ENCODE assay signal across 28 cellular contexts in genomic region chr1:76500111-76500510, GRCh38.
"Had no signal": no experiment of that assay in that cellular context is flagged by ENCODE, and none has a peak within 500 bp of the region (broad histone marks: within the 10 kb centered on the region; RNA-seq: fewer than 3 reads in every experiment).

No MANE protein-coding gene starts in this region.

- H3K4me1 ChIP-seq: breast epithelium, right lobe of liver, uterus had no signal

- H3K4me1 Mint-ChIP-seq: activated CD4-positive, alpha-beta memory T cell treated with anti-CD3 and anti-CD28 coated beads, Interleukin-2, amount 10 ng/mL, durations not matched to agents 7 days and 5 days; immature natural killer cell; memory B cell; natural killer cell; stimulated activated effector memory CD8-positive, alpha-beta T cell treated with anti-CD3 and anti-CD28 coated beads, Interleukin-12 subunit alpha, Interleukin-12 subunit beta, amount 100 ng/mL, for 72 hours had no signal

- H3K36me3 Mint-ChIP-seq: activated naive CD4-positive, alpha-beta T cell treated with anti-CD3 and anti-CD28 coated beads, Interleukin-2, amount 50 U/mL, for 24 hours; immature natural killer cell; memory B cell; natural killer cell; stimulated activated effector memory CD8-positive, alpha-beta T cell treated with anti-CD3 and anti-CD28 coated beads, Interleukin-12 subunit alpha, Interleukin-12 subunit beta, amount 100 ng/mL, for 72 hours; type B pancreatic cell had no signal

- H3K27ac Mint-ChIP-seq: activated CD4-positive, alpha-beta memory T cell treated with anti-CD3 and anti-CD28 coated beads, Interleukin-2, amount 10 ng/mL, durations not matched to agents 7 days and 5 days; activated CD4-positive, alpha-beta T cell treated with anti-CD3 and anti-CD28 coated beads, Interleukin-2, amount 10 ng/mL, durations not matched to agents 24 days and 14 days; activated naive CD4-positive, alpha-beta T cell treated with anti-CD3 and anti-CD28 coated beads, Interleukin-2, amount 50 U/mL, for 24 hours; activated naive CD8-positive, alpha-beta T cell treated with anti-CD3 and anti-CD28 coated beads, Interleukin-2, amount 50 U/mL, for 24 hours; activated T-cell treated with anti-CD3 and anti-CD28 coated beads, Interleukin-2, amount 50 U/mL, for 24 hours; immature natural killer cell; memory B cell; natural killer cell; progenitor cell of endocrine pancreas; stimulated activated effector memory CD8-positive, alpha-beta T cell treated with anti-CD3 and anti-CD28 coated beads, Interleukin-12 subunit alpha, Interleukin-12 subunit beta, amount 100 ng/mL, for 72 hours; stimulated activated naive CD8-positive, alpha-beta T cell treated with anti-CD3 and anti-CD28 coated beads, Interleukin-15, amount 100 ng/mL, for 72 hours; T-helper 1 cell treated with Interleukin-12 subunit alpha and Interleukin-12 subunit beta and Interleukin-4 antibody, amounts not matched to agents 30 μg/mL and 1 μg/mL, for 36 hours; type B pancreatic cell had no signal

- H3K9me3 ChIP-seq: breast epithelium, ovary, right lobe of liver, uterus had no signal

- DNase-seq: activated CD4-positive, alpha-beta memory T cell treated with anti-CD3 and anti-CD28 coated beads, Interleukin-2, amount 10 ng/mL, durations not matched to agents 7 days and 5 days; activated CD4-positive, alpha-beta T cell treated with anti-CD3 and anti-CD28 coated beads, Interleukin-2, amount 10 ng/mL, durations not matched to agents 24 days and 14 days; activated CD8-positive, alpha-beta memory T cell treated with anti-CD3 and anti-CD28 coated beads, Interleukin-2, amount 50 U/mL, for 48 hours; activated gamma-delta T cell treated with Interleukin-2 at 50 U/mL for 16 hours; activated naive CD8-positive, alpha-beta T cell treated with anti-CD3 and anti-CD28 coated beads, Interleukin-2, amount 50 U/mL, for 24 hours; activated T-cell treated with anti-CD3 and anti-CD28 coated beads, Interleukin-2, amount 50 U/mL, for 24 hours; central memory CD4-positive, alpha-beta T cell; effector CD8-positive, alpha-beta T cell; head of caudate nucleus; hippocampal formation; immature natural killer cell; natural killer cell; ovary; right lobe of liver; stimulated activated CD4-positive, alpha-beta T cell treated with anti-CD3 and anti-CD28 coated beads, Interleukin-4, amount 100 ng/mL, for 24 hours; stimulated activated naive CD8-positive, alpha-beta T cell treated with anti-CD3 and anti-CD28 coated beads, Interleukin-15, amount 100 ng/mL, for 72 hours; substantia nigra; T-helper 9 cell; uterus had no signal

- ATAC-seq: activated CD4-positive, CD25-positive, alpha-beta regulatory T cell treated with anti-CD3 and anti-CD28 coated beads, Interleukin-2, amount 50 U/mL, for 24 hours; activated naive CD8-positive, alpha-beta T cell treated with anti-CD3 and anti-CD28 coated beads, Interleukin-2, amount 50 U/mL, for 24 hours; natural killer cell; right lobe of liver; stimulated activated effector memory CD8-positive, alpha-beta T cell treated with anti-CD3 and anti-CD28 coated beads, Interleukin-12 subunit alpha, Interleukin-12 subunit beta, amount 100 ng/mL, for 72 hours; stimulated activated naive CD8-positive, alpha-beta T cell treated with anti-CD3 and anti-CD28 coated beads, Interleukin-15, amount 100 ng/mL, for 72 hours had no signal

- H3K27me3 Mint-ChIP-seq: activated CD4-positive, alpha-beta memory T cell treated with anti-CD3 and anti-CD28 coated beads, Interleukin-2, amount 10 ng/mL, durations not matched to agents 7 days and 5 days; activated CD4-positive, alpha-beta T cell treated with anti-CD3 and anti-CD28 coated beads, Interleukin-2, amount 10 ng/mL, durations not matched to agents 24 days and 14 days; activated naive CD4-positive, alpha-beta T cell treated with anti-CD3 and anti-CD28 coated beads, Interleukin-2, amount 50 U/mL, for 24 hours; activated T-cell treated with anti-CD3 and anti-CD28 coated beads, Interleukin-2, amount 50 U/mL, for 24 hours; memory B cell; progenitor cell of endocrine pancreas; stimulated activated naive CD8-positive, alpha-beta T cell treated with anti-CD3 and anti-CD28 coated beads, Interleukin-15, amount 100 ng/mL, for 72 hours; type B pancreatic cell had no signal

- H3K4me3 Mint-ChIP-seq: activated CD4-positive, alpha-beta memory T cell treated with anti-CD3 and anti-CD28 coated beads, Interleukin-2, amount 10 ng/mL, durations not matched to agents 7 days and 5 days; activated CD4-positive, alpha-beta T cell treated with anti-CD3 and anti-CD28 coated beads, Interleukin-2, amount 10 ng/mL, durations not matched to agents 24 days and 14 days; activated naive CD4-positive, alpha-beta T cell treated with anti-CD3 and anti-CD28 coated beads, Interleukin-2, amount 50 U/mL, for 24 hours; activated naive CD8-positive, alpha-beta T cell treated with anti-CD3 and anti-CD28 coated beads, Interleukin-2, amount 50 U/mL, for 24 hours; activated T-cell treated with anti-CD3 and anti-CD28 coated beads, Interleukin-2, amount 50 U/mL, for 24 hours; immature natural killer cell; memory B cell; natural killer cell; stimulated activated effector memory CD8-positive, alpha-beta T cell treated with anti-CD3 and anti-CD28 coated beads, Interleukin-12 subunit alpha, Interleukin-12 subunit beta, amount 100 ng/mL, for 72 hours; stimulated activated naive CD8-positive, alpha-beta T cell treated with anti-CD3 and anti-CD28 coated beads, Interleukin-15, amount 100 ng/mL, for 72 hours; T-helper 1 cell treated with Interleukin-12 subunit alpha and Interleukin-12 subunit beta and Interleukin-4 antibody, amounts not matched to agents 30 μg/mL and 1 μg/mL, for 36 hours; type B pancreatic cell had no signal

- H3K27me3 ChIP-seq: breast epithelium, right lobe of liver, uterus had no signal

- H3K9me3 Mint-ChIP-seq: activated CD4-positive, alpha-beta memory T cell treated with anti-CD3 and anti-CD28 coated beads, Interleukin-2, amount 10 ng/mL, durations not matched to agents 7 days and 5 days; activated CD4-positive, alpha-beta T cell treated with anti-CD3 and anti-CD28 coated beads, Interleukin-2, amount 10 ng/mL, durations not matched to agents 24 days and 14 days; activated naive CD4-positive, alpha-beta T cell treated with anti-CD3 and anti-CD28 coated beads, Interleukin-2, amount 50 U/mL, for 24 hours; activated naive CD8-positive, alpha-beta T cell treated with anti-CD3 and anti-CD28 coated beads, Interleukin-2, amount 50 U/mL, for 24 hours; activated T-cell treated with anti-CD3 and anti-CD28 coated beads, Interleukin-2, amount 50 U/mL, for 24 hours; memory B cell; stimulated activated naive CD8-positive, alpha-beta T cell treated with anti-CD3 and anti-CD28 coated beads, Interleukin-15, amount 100 ng/mL, for 72 hours; T-helper 1 cell treated with Interleukin-12 subunit alpha and Interleukin-12 subunit beta and Interleukin-4 antibody, amounts not matched to agents 30 μg/mL and 1 μg/mL, for 36 hours; type B pancreatic cell had no signal

- H3K4me3 ChIP-seq: breast epithelium, ovary, right lobe of liver, uterus had no signal

- H3K36me3 ChIP-seq: breast epithelium, ovary, right lobe of liver, uterus had no signal

- H3K27ac ChIP-seq: breast epithelium, ovary, right lobe of liver, uterus, VCaP had no signal
